ENCODE assay signal across 17 cellular contexts in genomic region chr3:14411988-14412387, GRCh38. TPM values are rescaled to one million over a fixed set of nuclear protein-coding genes. Genes with fewer than 3 reads are reported as not detected.
DNase-seq lines count a peak whose midpoint lies in the region; ATAC-seq, FAIRE-seq and TF ChIP-seq lines count a peak whose summit lies in the region.
"Had no signal": no experiment of that assay in that cellular context is flagged by ENCODE, and none has a peak within 500 bp of the region (broad histone marks: within the 10 kb centered on the region; RNA-seq: fewer than 3 reads in every experiment).

No MANE protein-coding gene starts in this region.

- POLR2A ChIA-PET in A673 (lab: Charles Lee; ENCODE audit: low non-redundant PET) = no interaction called here
- POLR2A ChIA-PET in HepG2 (lab: Yijun Ruan, JAX) = no interaction called here

- H3K4me2 ChIP-seq in mesendoderm (ENCODE audit: low read length) = no peak overlapping the region
- no peak overlapping the region for H3K4me2 ChIP-seq in HepG2 (ENCODE audit: low read depth, low read length)

- TF ChIP-seq RAD21 in HepG2 (CRISPR knock-in tag; IDR thresholded peaks at IDR 0.05) = no peak

- TF ChIP-seq EP300 in HepG2 (IDR thresholded peaks at IDR 0.05; ENCODE audit: low read depth in 2 of 2, low read length in 2 of 2) (no peak), HepG2 (CRISPR knock-in tag; IDR thresholded peaks at IDR 0.05; ENCODE audit: borderline replicate concordance) (no peak)

- FAIRE-seq in HepG2 (lab: Jason Lieb, UNC) = no peak
- FAIRE-seq: bronchial epithelial cell, pancreas had no signal

- H3K23ac ChIP-seq in mesendoderm (ENCODE audit: low read length) = no peak overlapping the region

- BruUV-seq in A673 (replicated peaks; lab: Mats Ljungman, UMichigan) (no TSS peak), HepG2 (replicated peaks; lab: Mats Ljungman, UMichigan) (no TSS peak)

- H2AFZ ChIP-seq in HepG2 (ENCODE audit: low read length) = no peak overlapping the region

- no CpG with 5 or more reads among the region's 7 CpGs for WGBS in mesendoderm (ENCODE audit: extremely low coverage, insufficient coverage, low lambda C conversion rate)
- 93% methylated on average over 7 of the region's 7 CpGs for WGBS in HepG2 (ENCODE audit: low lambda C conversion rate)

- no peaks in the 10 kb centered on the region for H4K20me1 ChIP-seq in HepG2 (ENCODE audit: insufficient read depth, low read length)

- H3K27me3 Mint-ChIP-seq in activated naive CD4-positive, alpha-beta T cell treated with anti-CD3 and anti-CD28 coated beads, Interleukin-2, amount 10 ng/mL, durations not matched to agents 7 days and 5 days = no peaks in the 10 kb centered on the region
- H3K27me3 Mint-ChIP-seq: B cell had no signal

- no peaks in the 10 kb centered on the region for H3K9me3 Mint-ChIP-seq in activated naive CD4-positive, alpha-beta T cell treated with anti-CD3 and anti-CD28 coated beads, Interleukin-2, amount 10 ng/mL, durations not matched to agents 7 days and 5 days

- no peak overlapping the region for H3K27ac Mint-ChIP-seq in activated naive CD4-positive, alpha-beta T cell treated with anti-CD3 and anti-CD28 coated beads, Interleukin-2, amount 10 ng/mL, durations not matched to agents 7 days and 5 days
- H3K27ac Mint-ChIP-seq: B cell had no signal

- no peak overlapping the region for H3K4ac ChIP-seq in mesendoderm (ENCODE audit: low read depth, low read length)

- no peak overlapping the region for H3K9ac ChIP-seq in mesendoderm (ENCODE audit: low read length)
- no peak overlapping the region for H3K9ac ChIP-seq in HepG2 (ENCODE audit: insufficient read depth, low read depth, low read length)

- ATAC-seq in GM21723 (IDR thresholded peaks at IDR 0.05; ENCODE audit: unreplicated experiment) = no peak
- no peak; the same call in 2 of the 3 replicates for ATAC-seq in HepG2
- ATAC-seq: pancreas had no signal

- H3K9me3 ChIP-seq in A673 (ENCODE audit: low read depth, low read length, poor library complexity, severe bottlenecking) (no peaks in the 10 kb centered on the region), HepG2 (ENCODE audit: low read length) (no peaks in the 10 kb centered on the region)
- H3K9me3 ChIP-seq: pancreas, SJCRH30 had no signal

- no peak overlapping the region for H3K4me3 ChIP-seq in A673 (ENCODE audit: low read depth, low read length, poor library complexity, severe bottlenecking)
- H3K4me3 ChIP-seq in astrocyte of the cerebellum (ENCODE audit: low read depth, low read length) = no peak overlapping the region
- H3K4me3 ChIP-seq in mesendoderm (ENCODE audit: low read length) = no peak overlapping the region
- no peak overlapping the region for H3K4me3 ChIP-seq in HepG2 (replicated peaks in 1 of 3; ENCODE audit: insufficient read depth in 1 of 3, low read depth in 2 of 3, low read length in 3 of 3)
- H3K4me3 ChIP-seq: pancreas, SJCRH30 had no signal

- no peaks in the 10 kb centered on the region for H3K4me1 ChIP-seq in A673 (ENCODE audit: insufficient read depth, low read length, poor library complexity, severe bottlenecking)
- peaks cover 3% of the 10 kb centered on the region for H3K4me1 ChIP-seq in mesendoderm (ENCODE audit: control insufficient read depth, low read depth, low read length)
- H3K4me1 ChIP-seq in HepG2 (ENCODE audit: insufficient read depth, low read length) = peaks cover 8% of the 10 kb centered on the region
- H3K4me1 ChIP-seq: pancreas had no signal

- no peak overlapping the region for H4K8ac ChIP-seq in mesendoderm (ENCODE audit: low read depth, low read length)

- CTCF ChIA-PET in A673 (lab: Charles Lee) (no interaction called here), HepG2 (lab: Yijun Ruan, JAX; ENCODE audit: low intra/inter-chr PET ratio, low total read pairs) (no interaction called here)
- CTCF ChIA-PET in activated naive CD4-positive, alpha-beta T cell treated with anti-CD3 and anti-CD28 coated beads, Interleukin-2, amount 10 ng/mL, durations not matched to agents 7 days and 5 days (lab: Charles Lee) = interaction anchor here (1.5 kb wide), 1 partner anchor 40 kb away, joined by 4 read pairs; no protein-coding TSS in a partner anchor

- TF ChIP-seq CTCF in A673 (conservative IDR thresholded peaks at IDR 0.05; ENCODE audit: low read depth, low read length) (peak; percentile 51), astrocyte of the cerebellum (IDR thresholded peaks at IDR 0.05; ENCODE audit: low read depth, low read length, missing control alignments) (peak; percentile 55), HepG2 (CRISPR knock-in tag; IDR thresholded peaks at IDR 0.05) (no peak)

- no peak overlapping the region for H3K4me3 Mint-ChIP-seq in activated naive CD4-positive, alpha-beta T cell treated with anti-CD3 and anti-CD28 coated beads, Interleukin-2, amount 10 ng/mL, durations not matched to agents 7 days and 5 days
- H3K4me3 Mint-ChIP-seq: B cell had no signal

- H3K18ac ChIP-seq in mesendoderm (ENCODE audit: low read length) = no peak overlapping the region

- H2AK5ac ChIP-seq in mesendoderm (ENCODE audit: low read length) = no peak overlapping the region

- intact Hi-C loops in A673 (cut with micrococcal nuclease; ENCODE audit: unreplicated experiment) (no loop called here), HepG2 (cut with micrococcal nuclease; ENCODE audit: unreplicated experiment) (no loop called here)

- H2BK5ac ChIP-seq in mesendoderm (ENCODE audit: low read length) = no peak overlapping the region

- H3K4me1 Mint-ChIP-seq in activated naive CD4-positive, alpha-beta T cell treated with anti-CD3 and anti-CD28 coated beads, Interleukin-2, amount 10 ng/mL, durations not matched to agents 7 days and 5 days = peaks cover 22% of the 10 kb centered on the region

- H3K79me1 ChIP-seq in mesendoderm (ENCODE audit: low read length) = peaks cover 25% of the 10 kb centered on the region

- TF ChIP-seq POLR2A in HepG2 (IDR thresholded peaks at IDR 0.05; ENCODE audit: insufficient read depth in 1 of 2, low read depth in 2 of 2, low read length in 2 of 2) = no peak

- H2BK120ac ChIP-seq in mesendoderm (ENCODE audit: low read depth, low read length) = no peak overlapping the region

- H2BK15ac ChIP-seq in mesendoderm (replicated peaks; ENCODE audit: low read depth) = no peak overlapping the region

- peaks cover 14% of the 10 kb centered on the region for H3K36me3 Mint-ChIP-seq in activated naive CD4-positive, alpha-beta T cell treated with anti-CD3 and anti-CD28 coated beads, Interleukin-2, amount 10 ng/mL, durations not matched to agents 7 days and 5 days

- H3K27me3 ChIP-seq in A673 (replicated peaks; ENCODE audit: insufficient read depth, low read depth, low read length, poor library complexity) (no peaks in the 10 kb centered on the region), mesendoderm (ENCODE audit: insufficient read depth, low read length, poor library complexity) (no peaks in the 10 kb centered on the region), HepG2 (ENCODE audit: control insufficient read depth in 1 of 2, insufficient read depth in 2 of 2, low read length in 2 of 2) (no peaks in the 10 kb centered on the region)
- H3K27me3 ChIP-seq: pancreas, SJCRH30 had no signal

- H3K27ac ChIP-seq in A673 (ENCODE audit: low read depth, low read length, poor library complexity, severe bottlenecking) = no peak overlapping the region
- H3K27ac ChIP-seq in mesendoderm (ENCODE audit: low read depth, low read length) = no peak overlapping the region
- H3K27ac ChIP-seq in HepG2 (ENCODE audit: extremely low read length, insufficient read depth, low read length) = no peak overlapping the region
- H3K27ac ChIP-seq: epithelial cell of prostate, pancreas, SJCRH30 had no signal

- H3K79me2 ChIP-seq in mesendoderm (ENCODE audit: control insufficient read depth, insufficient read depth, low read length) (peaks cover 50% of the 10 kb centered on the region), HepG2 (ENCODE audit: insufficient read depth, low read length) (peaks cover 15% of the 10 kb centered on the region)

- in situ Hi-C loops in astrocyte of the cerebellum (cut with HindIII; ENCODE audit: low sequenced_read_pairs) = no loop called here
- in situ Hi-C loops in HepG2 (cut with HindIII; ENCODE audit: extremely low pct_ligation_motif_present, low pct_unique_long_range_greater_than_20kb) = no loop called here

- H4K5ac ChIP-seq in mesendoderm (ENCODE audit: low read length) = no peak overlapping the region

- H3K56ac ChIP-seq in mesendoderm (ENCODE audit: low read length) = no peak overlapping the region

- DNase-seq in A673 (ENCODE audit: low spot score) (no peak), HCEC 1CT (peak; percentile 10), astrocyte of the cerebellum (ENCODE audit: low read depth) (no peak), mesendoderm (peak; percentile 73), NCI-H1105 (lab: John Stamatoyannopoulos, UW) (no peak), HepG2 (ENCODE audit: low spot score) (no peak)
- DNase-seq in activated naive CD4-positive, alpha-beta T cell treated with anti-CD3 and anti-CD28 coated beads, Interleukin-2, amount 10 ng/mL, durations not matched to agents 7 days and 5 days = no peak
- DNase-seq: activated CD4-positive, alpha-beta T cell treated with anti-CD3 and anti-CD28 coated beads for 1 hour; KG1; NCI-H146; pancreas; SJCRH30; stimulated activated CD8-positive, alpha-beta memory T cell treated with anti-CD3 and anti-CD28 coated beads, Interleukin-4, amount 100 ng/mL, for 48 hours had no signal

- H3K36me3 ChIP-seq in A673 (ENCODE audit: insufficient read depth, low read length, poor library complexity, severe bottlenecking) (no peaks in the 10 kb centered on the region), mesendoderm (ENCODE audit: control insufficient read depth, insufficient read depth, low read length) (no peaks in the 10 kb centered on the region), HepG2 (replicated peaks in 1 of 2; ENCODE audit: control insufficient read depth in 1 of 2, insufficient read depth in 2 of 2, low read length in 2 of 2) (peaks cover 6 to 31% of the 10 kb centered on the region in 2 experiments; a peak in 4 of 5 replicates)
- H3K36me3 ChIP-seq: pancreas, SJCRH30 had no signal

RNA-seq across cellular contexts. Expression of gene SLC6A6, which starts 9.6 kb away (rescaled TPM):
- 48.8 and 55.1 TPM in 2 replicates for total RNA-seq in A673 (2021)
- polyA plus RNA-seq in mesendoderm (2013, experiment 1 of 2) = 50.8 TPM
- polyA plus RNA-seq in mesendoderm (2013, experiment 2 of 2) = 51.5 TPM
- 10.7 and 20.7 TPM in 2 replicates for total RNA-seq in HepG2 (2016; rRNA removed; fragmentation: Illumina TruSeq; extraction: Trizol)
- total RNA-seq in HepG2 (2016; cell fraction: cytosol; rRNA removed; fragmentation: Illumina TruSeq; extraction: Trizol; ENCODE audit: low read depth) = 8.8 and 11.0 TPM in 2 replicates
- total RNA-seq in HepG2 (2016; cell fraction: insoluble cytoplasmic fraction; rRNA removed; fragmentation: Illumina TruSeq; extraction: Trizol) = 8.8 and 20.3 TPM in 2 replicates
- total RNA-seq in HepG2 (2016; cell fraction: membrane; rRNA removed; fragmentation: Illumina TruSeq; extraction: Trizol) = 5.1 and 5.2 TPM in 2 replicates
- 25.9 and 32.4 TPM in 2 replicates for total RNA-seq in HepG2 (2016; cell fraction: nucleus; rRNA removed; fragmentation: Illumina TruSeq; extraction: Trizol)
- 14.1 and 15.4 TPM in 2 replicates for polyA plus RNA-seq in HepG2 (2011; rRNA removed)
- polyA plus RNA-seq in HepG2 (2011; cell fraction: cytosol; rRNA removed) = 8.6 and 9.7 TPM in 2 replicates
- 33.2 and 41.8 TPM in 2 replicates for polyA plus RNA-seq in HepG2 (2011; cell fraction: nucleus; rRNA removed)
- polyA plus RNA-seq in HepG2 (2012) = 10.9 and 13.7 TPM in 2 replicates
- 0.76 and 1.2 TPM in 2 replicates for polyA plus RNA-seq in HepG2 (2016; cell fraction: cytosol; fragmentation: Illumina TruSeq; extraction: Trizol; ENCODE audit: low read depth)
- polyA plus RNA-seq in HepG2 (2016; cell fraction: insoluble cytoplasmic fraction; fragmentation: Illumina TruSeq; extraction: Trizol; ENCODE audit: low read depth) = 5.9 and 6.8 TPM in 2 replicates
- polyA plus RNA-seq in HepG2 (2016; cell fraction: membrane; fragmentation: Illumina TruSeq; extraction: Trizol; ENCODE audit: low read depth) = 1.5 and 1.7 TPM in 2 replicates
- polyA plus RNA-seq in HepG2 (2016; cell fraction: nucleus; fragmentation: Illumina TruSeq; extraction: Trizol; ENCODE audit: insufficient read depth, low read depth) = 35.4 and 36.8 TPM in 2 replicates
- polyA minus RNA-seq in HepG2 (2011; rRNA and poly(A)+ RNA removed; ENCODE audit: low replicate concordance) = 52.1 and 83.7 TPM in 2 replicates
- 14.3 and 18.8 TPM in 2 replicates for polyA minus RNA-seq in HepG2 (2011; cell fraction: cytosol; rRNA and poly(A)+ RNA removed)
- 28.2 and 33.0 TPM in 2 replicates for polyA minus RNA-seq in HepG2 (2011; cell fraction: nucleus; rRNA and poly(A)+ RNA removed)

Comparison
In these comparisons a context has a peak if more than half of its experiments do, and no peak if none do; other contexts are left out.
1. DNase-seq: peak in HCEC 1CT (single experiment) and mesendoderm (single experiment); none in A673 (single experiment), astrocyte of the cerebellum (single experiment), NCI-H1105 (single experiment), activated naive CD4-positive, alpha-beta T cell treated with anti-CD3 and anti-CD28 coated beads, Interleukin-2, amount 10 ng/mL, durations not matched to agents 7 days and 5 days (single experiment) and HepG2 (single experiment).